In the genomic region with DNA sequence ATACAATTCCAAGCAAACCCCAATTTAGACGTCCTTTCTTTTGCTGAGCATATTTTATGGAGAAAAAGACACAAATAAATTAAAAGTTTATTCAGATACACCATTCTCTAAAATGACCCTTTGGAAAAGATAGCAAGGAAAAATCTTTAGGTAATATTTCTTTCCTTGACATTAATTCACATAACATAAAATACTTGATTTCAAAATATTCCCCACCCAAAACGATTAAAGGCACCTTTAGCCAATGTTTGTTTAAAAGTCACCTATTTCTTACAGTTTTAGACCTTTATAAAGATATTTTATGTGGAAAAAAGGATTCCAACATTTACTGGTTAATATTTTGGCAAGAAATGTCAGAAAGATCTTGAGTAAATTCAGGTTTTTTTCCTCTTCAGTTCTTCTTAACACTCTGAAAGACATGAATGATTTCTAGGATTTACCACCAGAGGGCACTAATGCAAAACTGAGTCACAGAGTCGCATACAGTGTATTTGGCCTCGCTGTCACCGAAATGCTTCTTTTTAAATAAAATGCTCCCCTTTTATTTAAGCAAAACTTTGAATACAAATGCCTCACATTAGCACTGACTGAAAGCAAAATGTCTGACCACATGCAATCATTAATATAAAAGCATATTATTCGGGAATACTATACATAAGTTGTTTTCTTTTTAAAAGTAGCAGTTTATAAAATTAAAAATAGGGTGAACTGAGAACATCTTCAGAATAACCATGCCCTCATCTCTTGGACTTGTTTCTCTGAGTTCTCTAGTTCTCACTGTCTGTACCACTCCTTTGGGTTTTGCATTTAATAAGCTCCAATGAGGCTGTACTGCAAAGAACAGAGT, we compare ENCODE assay signal across 8 cellular contexts.
DNase-seq lines count a peak whose midpoint lies in the region; ATAC-seq and TF ChIP-seq lines count a peak whose summit lies in the region.

No MANE protein-coding gene starts in this region.

- H3K27ac ChIP-seq in ascending aorta, result no peak overlapping the region

- intact Hi-C loops in Caco-2 (cut with micrococcal nuclease; ENCODE audit: unreplicated experiment), result no loop called here
- intact Hi-C loops in ascending aorta (cut with DNase I), result loop anchor here (5.0 kb wide), 1 partner anchor 143 kb away; no protein-coding TSS in a partner anchor

- peak; percentile 42 for ATAC-seq in stimulated activated naive CD8-positive, alpha-beta T cell treated with anti-CD3 and anti-CD28 coated beads, Interleukin-15, amount 100 ng/mL, for 72 hours
- no peak for ATAC-seq in HG02798 (IDR thresholded peaks at IDR 0.05; ENCODE audit: poor library complexity, unreplicated experiment)

- BruUV-seq in Caco-2 (replicated peaks; lab: Mats Ljungman, UMichigan), result no TSS peak

- H3K4me3 Mint-ChIP-seq in Caco-2 (ENCODE audit: unreplicated experiment), result no peak overlapping the region
- H3K4me3 Mint-ChIP-seq in stimulated activated naive CD8-positive, alpha-beta T cell treated with anti-CD3 and anti-CD28 coated beads, Interleukin-15, amount 100 ng/mL, for 72 hours, result no peak overlapping the region

- POLR2A ChIA-PET in Caco-2 (lab: Charles Lee), result interaction anchor here (1.3 kb wide), 1 partner anchor 11 kb away, joined by 3 read pairs; no protein-coding TSS in a partner anchor

- H3K4me3 ChIP-seq in Caco-2 (ENCODE audit: low read depth, low read length) (no peak overlapping the region), H7 (ENCODE audit: insufficient read depth, low read depth, low read length) (no peak overlapping the region), ascending aorta (no peak overlapping the region)

- TF ChIP-seq CTCF in Caco-2 (IDR thresholded peaks at IDR 0.05; ENCODE audit: insufficient read depth in 1 of 2, low read depth in 1 of 2, low read length in 1 of 2, severe bottlenecking in 1 of 2, unreplicated experiment in 1 of 2) (peak; percentile 63 to 64), ascending aorta (IDR thresholded peaks at IDR 0.05) (peak; percentile 34 to 63 (median 59))

- H3K4me1 ChIP-seq in Caco-2 (no peaks in the 10 kb centered on the region), ascending aorta (no peaks in the 10 kb centered on the region)

- H3K27me3 ChIP-seq in Caco-2 (replicated peaks; ENCODE audit: control insufficient read depth, insufficient read depth, low read length) (no peaks in the 10 kb centered on the region), H7 (ENCODE audit: control insufficient read depth, insufficient read depth, low read length) (no peaks in the 10 kb centered on the region), ascending aorta (no peaks in the 10 kb centered on the region)

- no peak overlapping the region for H3K27ac Mint-ChIP-seq in Caco-2 (ENCODE audit: unreplicated experiment)
- H3K27ac Mint-ChIP-seq in stimulated activated naive CD8-positive, alpha-beta T cell treated with anti-CD3 and anti-CD28 coated beads, Interleukin-15, amount 100 ng/mL, for 72 hours, result no peak overlapping the region

- H3K36me3 ChIP-seq in Caco-2 (ENCODE audit: control insufficient read depth, insufficient read depth, low read length), result no peaks in the 10 kb centered on the region
- no peaks in the 10 kb centered on the region for H3K36me3 ChIP-seq in H7 (replicated peaks; ENCODE audit: control insufficient read depth, insufficient read depth, low read length)
- no peaks in the 10 kb centered on the region for H3K36me3 ChIP-seq in ascending aorta

- no peaks in the 10 kb centered on the region for H3K9me3 Mint-ChIP-seq in Caco-2 (ENCODE audit: unreplicated experiment)
- no peaks in the 10 kb centered on the region for H3K9me3 Mint-ChIP-seq in stimulated activated naive CD8-positive, alpha-beta T cell treated with anti-CD3 and anti-CD28 coated beads, Interleukin-15, amount 100 ng/mL, for 72 hours

- no peaks in the 10 kb centered on the region for H3K4me1 Mint-ChIP-seq in Caco-2 (ENCODE audit: low read depth, unreplicated experiment)
- H3K4me1 Mint-ChIP-seq in stimulated activated naive CD8-positive, alpha-beta T cell treated with anti-CD3 and anti-CD28 coated beads, Interleukin-15, amount 100 ng/mL, for 72 hours, result peaks cover 21% of the 10 kb centered on the region

- H3K27me3 Mint-ChIP-seq in Caco-2 (ENCODE audit: insufficient read depth, unreplicated experiment), result peaks cover 5% of the 10 kb centered on the region
- H3K27me3 Mint-ChIP-seq in stimulated activated naive CD8-positive, alpha-beta T cell treated with anti-CD3 and anti-CD28 coated beads, Interleukin-15, amount 100 ng/mL, for 72 hours, result no peaks in the 10 kb centered on the region

- H3K36me3 Mint-ChIP-seq in Caco-2 (ENCODE audit: insufficient read depth, unreplicated experiment), result no peaks in the 10 kb centered on the region

- H3K9me3 ChIP-seq in Caco-2 (no peaks in the 10 kb centered on the region), ascending aorta (no peaks in the 10 kb centered on the region)

- CTCF ChIA-PET in Caco-2 (lab: Charles Lee), result interaction anchor here (0.6 to 1.3 kb wide), 5 partner anchors 11 to 277 kb away, joined by 4 to 7 read pairs (median 5); no protein-coding TSS in a partner anchor

- peak in 1 of 2 experiments; percentile 57 for DNase-seq in Caco-2
- DNase-seq in H7, result peak; percentile 60
- DNase-seq in NCI-H446 treated with DMSO at 0.1 percent for 48 hours (lab: John Stamatoyannopoulos, UW), result peak; percentile 50
- no peak for DNase-seq in ascending aorta (ENCODE audit: low spot score in 2 of 2)
- DNase-seq in iPS-NIHi7 (ENCODE audit: extremely low spot score), result peak; percentile 50
- peak in 1 of 2 donors; percentile 20 for DNase-seq in stimulated activated naive CD8-positive, alpha-beta T cell treated with anti-CD3 and anti-CD28 coated beads, Interleukin-15, amount 100 ng/mL, for 72 hours
- DNase-seq in activated CD4-positive, CD25-positive, alpha-beta regulatory T cell (lab: John Stamatoyannopoulos, UW), result no peak

Comparison
In these comparisons a context has a peak if more than half of its experiments do, and no peak if none do; other contexts are left out.
1. DNase-seq: peak in H7 (single experiment), NCI-H446 treated with DMSO at 0.1 percent for 48 hours (single experiment) and iPS-NIHi7 (single experiment); none in ascending aorta (0 of 2) and activated CD4-positive, CD25-positive, alpha-beta regulatory T cell (0 of 4).